Comparison of ENCODE assay signal across 8 cellular contexts in genomic region chr16:4416200-4417032, GRCh38. TPM values are rescaled to one million over a fixed set of nuclear protein-coding genes. Genes with fewer than 3 reads are reported as not detected.
DNase-seq lines count a peak whose midpoint lies in the region; ATAC-seq, FAIRE-seq and TF ChIP-seq lines count a peak whose summit lies in the region.

Gene CORO7, minus strand, starts transcription at chr16:4416596. Its CDS starts 78 bp downstream, at chr16:4416518.

- H3K9me3 ChIP-seq in WERI-Rb-1 (ENCODE audit: severe bottlenecking) (no peaks in the 10 kb centered on the region), breast epithelium (no peaks in the 10 kb centered on the region), small intestine (ENCODE audit: control insufficient read depth, low read depth) (no peaks in the 10 kb centered on the region)

- H3K36me3 ChIP-seq in WERI-Rb-1 (peaks cover 2% of the 10 kb centered on the region; the same call in 1 of the 2 replicates), breast epithelium (no peaks in the 10 kb centered on the region), small intestine (ENCODE audit: control insufficient read depth in 2 of 2, insufficient read depth in 2 of 2, low read length in 2 of 2) (no peaks in the 10 kb centered on the region)

- DNase-seq in ACHN (peak; percentile 93), NCI-H2196 treated with DMSO at 0.1 percent for 48 hours (lab: John Stamatoyannopoulos, UW; ENCODE audit: unreplicated experiment) (peak; percentile 92), WERI-Rb-1 (peak; percentile 97), breast epithelium (ENCODE audit: low spot score in 2 of 2) (peak; percentile 94), iPS-NIHi11 (ENCODE audit: low spot score) (peak; percentile 99), small intestine (peak; percentile 96)

- no peak for FAIRE-seq in small intestine (lab: Jason Lieb, UNC)

- no peaks in the 10 kb centered on the region for H3K4me1 ChIP-seq in breast epithelium
- H3K4me1 ChIP-seq in small intestine (ENCODE audit: control insufficient read depth in 2 of 2, insufficient read depth in 1 of 2, low read depth in 1 of 2, low read length in 1 of 2) = peaks cover 2 to 3% of the 10 kb centered on the region in 2 donors

- intact Hi-C loops in breast epithelium (cut with DNase I; ENCODE audit: low total_unique reads) = no loop called here

- H3K27ac ChIP-seq in WERI-Rb-1 = peak within 1 kb of the TSS; percentile 50
- H3K27ac ChIP-seq in breast epithelium = peak within 1 kb of the TSS; percentile 71 to 78
- peak within 1 kb of the TSS; percentile 88 to 97 for H3K27ac ChIP-seq in small intestine (ENCODE audit: low read depth in 1 of 2, low read length in 1 of 2)

- no peak for TF ChIP-seq POLR2A in breast epithelium (IDR thresholded peaks at IDR 0.05)

- TF ChIP-seq CTCF in WERI-Rb-1 (IDR thresholded peaks at IDR 0.05; ENCODE audit: low read depth, low read length) (no peak), breast epithelium (IDR thresholded peaks at IDR 0.05) (peak in 1 of 3 donors; percentile 47)

- H3K27me3 ChIP-seq in WERI-Rb-1 (ENCODE audit: insufficient read depth, low read depth, severe bottlenecking) (no peaks in the 10 kb centered on the region), breast epithelium (no peaks in the 10 kb centered on the region), small intestine (ENCODE audit: control insufficient read depth in 2 of 2, insufficient read depth in 2 of 2, low read length in 2 of 2) (no peaks in the 10 kb centered on the region)

- in situ Hi-C loops in ACHN (cut with HindIII; ENCODE audit: low pct_ligation_motif_present, low pct_unique_long_range_greater_than_20kb, low sequenced_read_pairs) = no loop called here

- H3K4me3 ChIP-seq in WERI-Rb-1 (ENCODE audit: low read depth, low read length) (peak within 1 kb of the TSS; percentile 83), breast epithelium (peak within 1 kb of the TSS; percentile 91 to 97 (median 96)), small intestine (ENCODE audit: low read depth in 1 of 2, low read length in 2 of 2) (peak within 1 kb of the TSS; percentile 90 to 98)

- ATAC-seq in GM18873 (IDR thresholded peaks at IDR 0.05; ENCODE audit: low FRiP score, unreplicated experiment) = peak; percentile 46
- peak; percentile 51 for ATAC-seq in HG03135 (IDR thresholded peaks at IDR 0.05; ENCODE audit: unreplicated experiment)

- 0% methylated on average over 36 to 92 of the region's 92 CpGs for WGBS in small intestine, 3 donors

RNA-seq across cellular contexts. Expression of gene CORO7, which starts in this region (rescaled TPM):
- 10 to 100 TPM; 19.7 to 25.9 (median 22.7) TPM for total RNA-seq in breast epithelium
- 10 to 100 TPM; 27.3 to 49.2 (median 35.1) TPM for polyA plus RNA-seq in small intestine

Comparison
In these comparisons a context has a peak if more than half of its experiments do, and no peak if none do; other contexts are left out.
1. Peak in every context shown above with its lines: DNase-seq, ATAC-seq, H3K4me3 ChIP-seq and H3K27ac ChIP-seq.